Comparison of ENCODE assay signal across 16 cellular contexts in the genomic region with DNA sequence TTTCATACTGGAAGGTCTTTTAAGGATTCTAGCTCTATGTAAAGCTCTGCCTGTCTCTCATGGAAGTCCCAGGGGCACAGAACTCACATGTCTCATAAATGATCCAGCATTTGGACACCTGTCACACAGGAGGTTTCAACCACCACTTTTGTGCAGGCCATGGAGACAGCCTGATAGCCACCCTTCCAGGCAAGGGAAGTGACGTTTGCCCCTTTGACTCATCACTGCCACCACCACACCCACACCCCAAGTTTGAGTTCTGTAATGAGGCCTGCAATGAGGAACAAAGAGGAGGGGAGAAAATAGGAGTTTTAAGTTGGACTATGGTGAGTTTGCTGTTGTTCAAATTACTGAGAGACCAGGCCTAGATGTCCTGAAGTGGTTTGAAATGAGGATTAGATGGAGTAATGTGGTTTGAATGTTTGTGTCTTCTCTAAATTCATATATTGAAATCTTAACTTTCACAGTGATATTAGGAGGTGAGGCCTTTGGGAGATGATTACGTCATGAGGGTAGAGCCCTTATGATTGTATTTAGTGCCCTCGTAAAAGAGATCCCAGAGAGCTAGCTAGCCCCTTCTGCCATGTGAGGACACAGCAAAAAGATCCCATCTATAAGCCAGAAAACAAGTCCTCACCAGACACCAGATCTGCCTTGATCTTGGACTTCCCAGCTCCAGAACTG.
DNase-seq lines count a peak whose midpoint lies in the region; ATAC-seq and TF ChIP-seq lines count a peak whose summit lies in the region.
"Had no signal": no experiment of that assay in that cellular context is flagged by ENCODE, and none has a peak within 500 bp of the region (broad histone marks: within the 10 kb centered on the region; RNA-seq: fewer than 3 reads in every experiment).

No MANE protein-coding gene starts in this region.

- DNase-seq in GM12865 (ENCODE audit: low read depth) (peak; percentile 24), SJCRH30 (no peak), cortex of kidney (lab: John Stamatoyannopoulos, UW) (no peak), AG08396 (ENCODE audit: low spot score) (no peak), NCI-H510A (lab: John Stamatoyannopoulos, UW) (no peak)
- DNase-seq: effector CD4-positive, alpha-beta T cell; NCI-H1694; NCI-H748 treated with DMSO at 0.1 percent for 48 hours; stimulated activated CD4-positive, alpha-beta T cell treated with anti-CD3 and anti-CD28 coated beads, Interleukin-4, amount 100 ng/mL, for 4 hours; WERI-Rb-1 had no signal

- H3K27me3 ChIP-seq in SJCRH30 = no peaks in the 10 kb centered on the region
- H3K27me3 ChIP-seq: SJSA1 had no signal

- no peak overlapping the region for H3K27ac ChIP-seq in SJCRH30
- H3K27ac ChIP-seq: prostate gland, SJSA1, WERI-Rb-1 had no signal

- ATAC-seq in GM19025 (IDR thresholded peaks at IDR 0.05; ENCODE audit: low read depth, unreplicated experiment) = peak; percentile 79
- ATAC-seq in HG02623 (IDR thresholded peaks at IDR 0.05; ENCODE audit: unreplicated experiment) = peak; percentile 84
- peak; percentile 92 for ATAC-seq in HG03342 (IDR thresholded peaks at IDR 0.05; ENCODE audit: unreplicated experiment)
- ATAC-seq: K562 had no signal

- H3K9me3 ChIP-seq in SJCRH30 (replicated peaks) = no peaks in the 10 kb centered on the region
- H3K9me3 ChIP-seq: prostate gland had no signal

- no peak overlapping the region for H3K4me3 ChIP-seq in GM12865 (ENCODE audit: low read depth, low read length)
- H3K4me3 ChIP-seq in SJCRH30 = no peak overlapping the region
- H3K4me3 ChIP-seq: K562, prostate gland, SJSA1 had no signal

- H3K36me3 ChIP-seq in SJCRH30 = no peaks in the 10 kb centered on the region
- H3K36me3 ChIP-seq: prostate gland, SJSA1, WERI-Rb-1 had no signal

- no peak for TF ChIP-seq CTCF in GM12865 (IDR thresholded peaks at IDR 0.05; ENCODE audit: insufficient read depth, low read depth, low read length, missing control alignments)

- H3K4me1 ChIP-seq in SJCRH30 = no peaks in the 10 kb centered on the region
- H3K4me1 ChIP-seq: prostate gland, SJSA1 had no signal
